8 cellular contexts compared by ENCODE assay signal in genomic region chr1:2194898-2195673, GRCh38. TPM values are rescaled to one million over a fixed set of nuclear protein-coding genes. Genes with fewer than 3 reads are reported as not detected.
DNase-seq lines count a peak whose midpoint lies in the region; ATAC-seq, FAIRE-seq and TF ChIP-seq lines count a peak whose summit lies in the region.

No MANE protein-coding gene starts in this region.

- H3K27ac ChIP-seq in HepG2 (ENCODE audit: extremely low read length, insufficient read depth, low read length): peak overlapping the region; percentile 77

- FAIRE-seq in HepG2 (lab: Jason Lieb, UNC): peak; percentile 67

- peaks cover 3% of the 10 kb centered on the region for H3K36me3 Mint-ChIP-seq in activated CD4-positive, alpha-beta T cell treated with anti-CD3 and anti-CD28 coated beads, Interleukin-2, amount 10 ng/mL, durations not matched to agents 7 days and 5 days (ENCODE audit: low read depth)

- peak; percentile 65 for ATAC-seq in GM19023 (IDR thresholded peaks at IDR 0.05; ENCODE audit: unreplicated experiment)
- ATAC-seq in HG03196 (IDR thresholded peaks at IDR 0.05; ENCODE audit: unreplicated experiment): peak; percentile 57
- ATAC-seq in HepG2: peak; percentile 76

- no peaks in the 10 kb centered on the region for H3K27me3 Mint-ChIP-seq in activated CD4-positive, alpha-beta T cell treated with anti-CD3 and anti-CD28 coated beads, Interleukin-2, amount 10 ng/mL, durations not matched to agents 7 days and 5 days

- H3K27me3 ChIP-seq in HepG2 (ENCODE audit: control insufficient read depth in 1 of 2, insufficient read depth in 2 of 2, low read length in 2 of 2): no peaks in the 10 kb centered on the region

- peaks cover 28% of the 10 kb centered on the region for H3K79me2 ChIP-seq in HepG2 (ENCODE audit: insufficient read depth, low read length)

- peak overlapping the region; percentile 79 for H3K4me3 Mint-ChIP-seq in activated CD4-positive, alpha-beta T cell treated with anti-CD3 and anti-CD28 coated beads, Interleukin-2, amount 10 ng/mL, durations not matched to agents 7 days and 5 days

- no peaks in the 10 kb centered on the region for H4K20me1 ChIP-seq in HepG2 (ENCODE audit: insufficient read depth, low read length)

- H3K27ac Mint-ChIP-seq in activated CD4-positive, alpha-beta T cell treated with anti-CD3 and anti-CD28 coated beads, Interleukin-2, amount 10 ng/mL, durations not matched to agents 7 days and 5 days: peak overlapping the region; percentile 94

- H3K9ac ChIP-seq in HepG2 (ENCODE audit: insufficient read depth, low read depth, low read length): peak overlapping the region; percentile 52

- no peak for TF ChIP-seq POLR2A in HepG2 (IDR thresholded peaks at IDR 0.05; ENCODE audit: insufficient read depth in 1 of 2, low read depth in 2 of 2, low read length in 2 of 2)

- TF ChIP-seq RAD21 in HepG2 (CRISPR knock-in tag; IDR thresholded peaks at IDR 0.05): peak; percentile 99

- intact Hi-C loops in HepG2 (cut with micrococcal nuclease; ENCODE audit: unreplicated experiment): loop anchor here (1.0 to 5.0 kb wide), 2 partner anchors 37 to 187 kb away; no protein-coding TSS in a partner anchor

- TF ChIP-seq EP300 in HepG2 (IDR thresholded peaks at IDR 0.05; ENCODE audit: low read depth in 2 of 2, low read length in 2 of 2) (0 out of 4 replicates have a peak, but pooled peaks of 1 of the 2 experiments have one; percentile 26), HepG2 (CRISPR knock-in tag; IDR thresholded peaks at IDR 0.05; ENCODE audit: borderline replicate concordance) (no peak)

- in situ Hi-C loops in HepG2 (cut with HindIII; ENCODE audit: extremely low pct_ligation_motif_present, low pct_unique_long_range_greater_than_20kb): loop anchor here (5.0 to 25.0 kb wide), 4 partner anchors 37 to 317 kb away; no protein-coding TSS in a partner anchor

- H3K4me1 ChIP-seq in HepG2 (ENCODE audit: insufficient read depth, low read length): peaks cover 83% of the 10 kb centered on the region

- CTCF ChIA-PET in activated CD4-positive, alpha-beta T cell treated with anti-CD3 and anti-CD28 coated beads, Interleukin-2, amount 10 ng/mL, durations not matched to agents 7 days and 5 days (lab: Charles Lee): interaction anchor here (0.6 to 2.9 kb wide), 42 partner anchors 10 to 979 kb away, joined by 3 to 58 read pairs (median 3); partner anchors contain the start of genes MORN1 and RER1
- CTCF ChIA-PET in HepG2 (lab: Yijun Ruan, JAX; ENCODE audit: low intra/inter-chr PET ratio, low total read pairs): interaction anchor here (1.1 to 2.2 kb wide), 2 partner anchors 187 to 196 kb away, joined by 3 to 30 read pairs; partner anchors contain the start of genes MORN1 and RER1

- no peak overlapping the region for H2AFZ ChIP-seq in HepG2 (ENCODE audit: low read length)

- H3K4me3 ChIP-seq in AG10803 (ENCODE audit: low read length) (peak overlapping the region; percentile 64), HepG2 (replicated peaks in 1 of 3; ENCODE audit: insufficient read depth in 1 of 3, low read depth in 2 of 3, low read length in 3 of 3) (peak overlapping the region; percentile 76 to 81 (median 80))

- H3K36me3 ChIP-seq in HepG2 (replicated peaks in 1 of 2; ENCODE audit: control insufficient read depth in 1 of 2, insufficient read depth in 2 of 2, low read length in 2 of 2): no peaks in the 10 kb centered on the region

- TF ChIP-seq CTCF in AG10803 (conservative IDR thresholded peaks at IDR 0.05; ENCODE audit: low read length) (peak; percentile 85), HepG2 (CRISPR knock-in tag; IDR thresholded peaks at IDR 0.05) (peak; percentile 99)

- POLR2A ChIA-PET in activated CD4-positive, alpha-beta T cell treated with anti-CD3 and anti-CD28 coated beads, Interleukin-2, amount 10 ng/mL, durations not matched to agents 7 days and 5 days (lab: Charles Lee): interaction anchor here (0.6 kb wide), 1 partner anchor 441 kb away, joined by 3 read pairs; no protein-coding TSS in a partner anchor
- POLR2A ChIA-PET in HepG2 (lab: Yijun Ruan, JAX): interaction anchor here (0.6 to 3.1 kb wide), 21 partner anchors 8 to 218 kb away, joined by 3 to 20 read pairs (median 6); partner anchors contain the start of genes MORN1, PEX10 and RER1

- no peaks in the 10 kb centered on the region for H3K9me3 Mint-ChIP-seq in activated CD4-positive, alpha-beta T cell treated with anti-CD3 and anti-CD28 coated beads, Interleukin-2, amount 10 ng/mL, durations not matched to agents 7 days and 5 days

- DNase-seq in AG10803 (ENCODE audit: low read depth) (peak; percentile 85), NCI-H446 (lab: John Stamatoyannopoulos, UW) (peak; percentile 84 to 93), dedifferentiated amniotic fluid mesenchymal stem cell (ENCODE audit: extremely low spot score) (peak; percentile 80), HepG2 (ENCODE audit: low spot score) (peak; percentile 84)
- peak; percentile 91 for DNase-seq in activated CD4-positive, alpha-beta T cell treated with anti-CD3 and anti-CD28 coated beads, Interleukin-2, amount 10 ng/mL, durations not matched to agents 7 days and 5 days
- DNase-seq in stimulated activated CD4-positive, alpha-beta T cell treated with anti-CD3 and anti-CD28 coated beads, Interleukin-4, amount 100 ng/mL, for 24 hours: peak; percentile 86

- peaks cover 32% of the 10 kb centered on the region for H3K4me1 Mint-ChIP-seq in activated CD4-positive, alpha-beta T cell treated with anti-CD3 and anti-CD28 coated beads, Interleukin-2, amount 10 ng/mL, durations not matched to agents 7 days and 5 days

- no peaks in the 10 kb centered on the region for H3K9me3 ChIP-seq in HepG2 (ENCODE audit: low read length)

- peak overlapping the region; percentile 85 for H3K4me2 ChIP-seq in HepG2 (ENCODE audit: low read depth, low read length)

- 0% methylated on average over 2 of the region's 35 CpGs for WGBS in HepG2 (ENCODE audit: low lambda C conversion rate)

- no TSS peak for BruUV-seq in HepG2 (replicated peaks; lab: Mats Ljungman, UMichigan)

TF ChIP-seq in HepG2, 621 proteins besides CTCF, POLR2A, EP300 and RAD21 (continues in another document):
- TF ChIP-seq, protein P1, sequence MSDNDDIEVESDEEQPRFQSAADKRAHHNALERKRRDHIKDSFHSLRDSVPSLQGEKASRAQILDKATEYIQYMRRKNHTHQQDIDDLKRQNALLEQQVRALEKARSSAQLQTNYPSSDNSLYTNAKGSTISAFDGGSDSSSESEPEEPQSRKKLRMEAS (IDR thresholded peaks at IDR 0.05): peak; percentile 71
- 0 out of 2 replicates have a peak, but pooled peaks have one; percentile 29 for TF ChIP-seq AHR (CRISPR knock-in tag; IDR thresholded peaks at IDR 0.05)

RNA-seq across cellular contexts. Expression of gene FAAP20, which starts 0.5 kb away (rescaled TPM):
- 10 to 100 TPM; 61.3 to 66.2 TPM for total RNA-seq in activated CD4-positive, alpha-beta T cell treated with anti-CD3 and anti-CD28 coated beads, Interleukin-2, amount 10 ng/mL, durations not matched to agents 7 days and 5 days
- 10.4 and 10.8 TPM in 2 replicates for total RNA-seq in HepG2 (2016; rRNA removed; fragmentation: Illumina TruSeq; extraction: Trizol)
- 25.8 and 31.3 TPM in 2 replicates for total RNA-seq in HepG2 (2016; cell fraction: cytosol; rRNA removed; fragmentation: Illumina TruSeq; extraction: Trizol; ENCODE audit: low read depth)
- 9.1 and 10.5 TPM in 2 replicates for total RNA-seq in HepG2 (2016; cell fraction: insoluble cytoplasmic fraction; rRNA removed; fragmentation: Illumina TruSeq; extraction: Trizol)
- total RNA-seq in HepG2 (2016; cell fraction: membrane; rRNA removed; fragmentation: Illumina TruSeq; extraction: Trizol): 30.5 and 36.7 TPM in 2 replicates
- 7.4 and 9.0 TPM in 2 replicates for total RNA-seq in HepG2 (2016; cell fraction: nucleus; rRNA removed; fragmentation: Illumina TruSeq; extraction: Trizol)
- 9.6 and 14.4 TPM in 2 replicates for polyA plus RNA-seq in HepG2 (2011; rRNA removed)
- polyA plus RNA-seq in HepG2 (2011; cell fraction: cytosol; rRNA removed): 8.7 and 21.7 TPM in 2 replicates
- polyA plus RNA-seq in HepG2 (2011; cell fraction: nucleus; rRNA removed): 37.4 and 44.6 TPM in 2 replicates
- 24.2 and 24.5 TPM in 2 replicates for polyA plus RNA-seq in HepG2 (2012)
- 237 and 239 TPM in 2 replicates for polyA plus RNA-seq in HepG2 (2016; cell fraction: cytosol; fragmentation: Illumina TruSeq; extraction: Trizol; ENCODE audit: low read depth)
- polyA plus RNA-seq in HepG2 (2016; cell fraction: insoluble cytoplasmic fraction; fragmentation: Illumina TruSeq; extraction: Trizol; ENCODE audit: low read depth): 38.7 and 46.2 TPM in 2 replicates
- polyA plus RNA-seq in HepG2 (2016; cell fraction: membrane; fragmentation: Illumina TruSeq; extraction: Trizol; ENCODE audit: low read depth): 156 and 163 TPM in 2 replicates
- 44.5 and 50.9 TPM in 2 replicates for polyA plus RNA-seq in HepG2 (2016; cell fraction: nucleus; fragmentation: Illumina TruSeq; extraction: Trizol; ENCODE audit: insufficient read depth, low read depth)
- 3.5 and 6.2 TPM in 2 replicates for polyA minus RNA-seq in HepG2 (2011; rRNA and poly(A)+ RNA removed; ENCODE audit: low replicate concordance)
- polyA minus RNA-seq in HepG2 (2011; cell fraction: cytosol; rRNA and poly(A)+ RNA removed): 5.6 and 7.3 TPM in 2 replicates
- 6.3 and 6.6 TPM in 2 replicates for polyA minus RNA-seq in HepG2 (2011; cell fraction: nucleus; rRNA and poly(A)+ RNA removed)

RNA-seq across cellular contexts. Expression of gene SKI, which starts 33.0 kb away (rescaled TPM):
- 10 to 100 TPM; 60.7 to 62.0 TPM for total RNA-seq in activated CD4-positive, alpha-beta T cell treated with anti-CD3 and anti-CD28 coated beads, Interleukin-2, amount 10 ng/mL, durations not matched to agents 7 days and 5 days
- total RNA-seq in HepG2 (2016; rRNA removed; fragmentation: Illumina TruSeq; extraction: Trizol): 6.9 and 9.6 TPM in 2 replicates
- 3.4 and 6.3 TPM in 2 replicates for total RNA-seq in HepG2 (2016; cell fraction: cytosol; rRNA removed; fragmentation: Illumina TruSeq; extraction: Trizol; ENCODE audit: low read depth)
- 7.7 and 7.9 TPM in 2 replicates for total RNA-seq in HepG2 (2016; cell fraction: insoluble cytoplasmic fraction; rRNA removed; fragmentation: Illumina TruSeq; extraction: Trizol)
- 4.6 and 5.7 TPM in 2 replicates for total RNA-seq in HepG2 (2016; cell fraction: membrane; rRNA removed; fragmentation: Illumina TruSeq; extraction: Trizol)
- total RNA-seq in HepG2 (2016; cell fraction: nucleus; rRNA removed; fragmentation: Illumina TruSeq; extraction: Trizol): 10.6 and 12.2 TPM in 2 replicates
- polyA plus RNA-seq in HepG2 (2011; rRNA removed): 4.7 and 5.9 TPM in 2 replicates
- 3.8 and 4.2 TPM in 2 replicates for polyA plus RNA-seq in HepG2 (2011; cell fraction: cytosol; rRNA removed)
- polyA plus RNA-seq in HepG2 (2011; cell fraction: nucleus; rRNA removed): 20.3 and 21.2 TPM in 2 replicates
- polyA plus RNA-seq in HepG2 (2012): 10.1 and 12.3 TPM in 2 replicates
- polyA plus RNA-seq in HepG2 (2016; cell fraction: cytosol; fragmentation: Illumina TruSeq; extraction: Trizol; ENCODE audit: low read depth): 0.60 and 0.83 TPM in 2 replicates
- 16.7 and 23.3 TPM in 2 replicates for polyA plus RNA-seq in HepG2 (2016; cell fraction: insoluble cytoplasmic fraction; fragmentation: Illumina TruSeq; extraction: Trizol; ENCODE audit: low read depth)
- 3.7 and 4.4 TPM in 2 replicates for polyA plus RNA-seq in HepG2 (2016; cell fraction: membrane; fragmentation: Illumina TruSeq; extraction: Trizol; ENCODE audit: low read depth)
- 33.8 and 34.3 TPM in 2 replicates for polyA plus RNA-seq in HepG2 (2016; cell fraction: nucleus; fragmentation: Illumina TruSeq; extraction: Trizol; ENCODE audit: insufficient read depth, low read depth)
- polyA minus RNA-seq in HepG2 (2011; rRNA and poly(A)+ RNA removed; ENCODE audit: low replicate concordance): 4.4 and 14.7 TPM in 2 replicates
- 16.7 and 22.2 TPM in 2 replicates for polyA minus RNA-seq in HepG2 (2011; cell fraction: cytosol; rRNA and poly(A)+ RNA removed)
- polyA minus RNA-seq in HepG2 (2011; cell fraction: nucleus; rRNA and poly(A)+ RNA removed): 10.9 and 12.1 TPM in 2 replicates

Comparison
In these comparisons a context has a peak if more than half of its experiments do, and no peak if none do; other contexts are left out.
1. Peak in every context shown above with its lines: DNase-seq, ATAC-seq, H3K4me3 ChIP-seq and H3K27ac ChIP-seq.